8 cellular contexts compared by ENCODE assay signal in the genomic region with DNA sequence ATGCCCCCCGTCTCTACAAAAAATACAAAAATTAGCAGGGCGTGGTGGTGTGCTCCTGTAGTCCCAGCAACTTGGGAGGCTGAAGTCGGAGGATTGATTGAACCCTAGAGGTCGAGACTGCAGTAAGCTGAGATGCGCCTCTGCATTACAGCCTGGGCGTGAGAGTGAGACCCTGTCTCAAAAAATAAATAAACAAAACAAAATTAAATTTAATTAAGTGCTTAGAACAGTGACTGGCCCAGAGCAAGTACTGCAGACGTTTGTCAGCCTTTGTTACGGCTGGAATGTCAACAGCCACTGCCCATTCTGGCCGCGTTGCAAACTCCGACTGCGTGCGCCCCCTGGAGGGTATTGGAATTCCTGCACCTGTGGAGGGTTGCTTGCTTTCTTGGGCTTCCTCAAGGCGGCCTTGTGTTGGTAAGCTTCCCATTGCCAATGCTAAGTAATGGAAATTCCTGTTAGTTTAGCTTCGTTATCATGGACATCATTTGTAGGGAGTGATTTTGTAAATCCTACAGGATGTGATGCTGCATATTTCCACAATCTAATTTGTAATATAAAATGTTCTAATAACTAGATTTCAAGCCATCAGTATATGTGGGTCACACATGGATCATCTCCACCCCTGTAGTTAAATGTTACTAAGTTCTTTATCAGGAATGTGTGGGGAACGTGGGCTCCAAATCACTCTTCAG. TPM values are rescaled to one million over a fixed set of nuclear protein-coding genes. Genes with fewer than 3 reads are reported as not detected.
A peak's percentile ranks its signal among the peaks of the same experiment; 100 is the strongest.
DNase-seq lines count a peak whose midpoint lies in the region; ATAC-seq and TF ChIP-seq lines count a peak whose summit lies in the region.

No MANE protein-coding gene starts in this region.

- no peak overlapping the region for H3K4me2 ChIP-seq in KMS-11

- H3K9ac ChIP-seq in KMS-11 = no peak overlapping the region

- H3K27me3 ChIP-seq in KMS-11 (ENCODE audit: insufficient read depth, low read depth) (no peaks in the 10 kb centered on the region), upper lobe of right lung (no peaks in the 10 kb centered on the region)

- TF ChIP-seq CTCF in KMS-11 (conservative IDR thresholded peaks at IDR 0.05; ENCODE audit: low read depth, low read length) = peak; percentile 95
- TF ChIP-seq CTCF in upper lobe of right lung (IDR thresholded peaks at IDR 0.05) = peak; percentile 90

- intact Hi-C loops in upper lobe of right lung (cut with DNase I) = no loop called here

- no peaks in the 10 kb centered on the region for H3K36me3 ChIP-seq in KMS-11 (ENCODE audit: insufficient read depth)
- no peaks in the 10 kb centered on the region for H3K36me3 ChIP-seq in upper lobe of right lung

- in situ Hi-C loops in SK-MEL-5 (cut with HindIII; ENCODE audit: low pct_unique_long_range_greater_than_20kb, low sequenced_read_pairs) = no loop called here

- H3K4me3 ChIP-seq in KMS-11 (IDR thresholded peaks at IDR 0.05; ENCODE audit: insufficient read depth, low read depth, low read length) = no peak overlapping the region
- H3K4me3 ChIP-seq in upper lobe of right lung = no peak overlapping the region

- no peaks in the 10 kb centered on the region for H4K20me1 ChIP-seq in KMS-11 (ENCODE audit: insufficient read depth)

- H3K27ac ChIP-seq in KMS-11 = no peak overlapping the region
- H3K27ac ChIP-seq in upper lobe of right lung = no peak overlapping the region

- H2AFZ ChIP-seq in KMS-11 (ENCODE audit: low read depth) = no peak overlapping the region

- H3K4me1 ChIP-seq in KMS-11 (ENCODE audit: low read depth, poor library complexity, severe bottlenecking) = no peaks in the 10 kb centered on the region
- H3K4me1 ChIP-seq in upper lobe of right lung = no peaks in the 10 kb centered on the region

- H3K79me2 ChIP-seq in KMS-11 (ENCODE audit: insufficient read depth, low read depth) = no peaks in the 10 kb centered on the region

- DNase-seq in NCI-H2081 (lab: John Stamatoyannopoulos, UW) (peak; percentile 50 to 55), NCI-H2081 treated with DMSO at 0.1 percent for 48 hours (lab: John Stamatoyannopoulos, UW) (no peak), SK-MEL-5 (ENCODE audit: low read depth, low spot score) (peak; percentile 91), globus pallidus (ENCODE audit: low spot score) (peak; percentile 76), pons (ENCODE audit: low spot score) (peak; percentile 76), upper lobe of right lung (peak; percentile 88)
- DNase-seq in activated naive CD4-positive, alpha-beta T cell treated with Interleukin-2 at 50 U/mL for 16 hours = peak; percentile 72

- no peaks in the 10 kb centered on the region for H3K9me3 ChIP-seq in upper lobe of right lung

- ATAC-seq in upper lobe of right lung = peak; percentile 96

RNA-seq across cellular contexts. Expression of a gene that starts 15.9 kb away (rescaled TPM):
- total RNA-seq in SK-MEL-5 (2014; rRNA removed; shearing (Covaris generic)) = 2.5 TPM in 1 of 2 replicates, not detected in the other
- polyA plus RNA-seq in SK-MEL-5 (2015; cell fraction: cytosol; rRNA removed) = 0.33 and 2.2 TPM in 2 replicates
- polyA plus RNA-seq in SK-MEL-5 (2015; cell fraction: nucleus; rRNA removed) = 41.2 and 49.3 TPM in 2 replicates
- total RNA-seq in upper lobe of right lung = 2.1 TPM

RNA-seq across cellular contexts. Expression of a gene that starts 19.4 kb away (rescaled TPM):
- 2.0 and 4.5 TPM in 2 replicates for total RNA-seq in SK-MEL-5 (2014; rRNA removed; shearing (Covaris generic))
- 5.5 and 7.5 TPM in 2 replicates for polyA plus RNA-seq in SK-MEL-5 (2015; cell fraction: cytosol; rRNA removed)
- polyA plus RNA-seq in SK-MEL-5 (2015; cell fraction: nucleus; rRNA removed) = 10.4 and 17.4 TPM in 2 replicates
- total RNA-seq in upper lobe of right lung = 0.93 TPM

RNA-seq across cellular contexts. Expression of a gene that starts 58.6 kb away (rescaled TPM):
- total RNA-seq in SK-MEL-5 (2014; rRNA removed; shearing (Covaris generic)) = not detected in 2 replicates
- polyA plus RNA-seq in SK-MEL-5 (2015; cell fraction: cytosol; rRNA removed) = not detected in 2 replicates
- not detected in 2 replicates for polyA plus RNA-seq in SK-MEL-5 (2015; cell fraction: nucleus; rRNA removed)
- total RNA-seq in upper lobe of right lung = 0.38 TPM
